1 cellular context compared by ENCODE assay signal in the genomic region with DNA sequence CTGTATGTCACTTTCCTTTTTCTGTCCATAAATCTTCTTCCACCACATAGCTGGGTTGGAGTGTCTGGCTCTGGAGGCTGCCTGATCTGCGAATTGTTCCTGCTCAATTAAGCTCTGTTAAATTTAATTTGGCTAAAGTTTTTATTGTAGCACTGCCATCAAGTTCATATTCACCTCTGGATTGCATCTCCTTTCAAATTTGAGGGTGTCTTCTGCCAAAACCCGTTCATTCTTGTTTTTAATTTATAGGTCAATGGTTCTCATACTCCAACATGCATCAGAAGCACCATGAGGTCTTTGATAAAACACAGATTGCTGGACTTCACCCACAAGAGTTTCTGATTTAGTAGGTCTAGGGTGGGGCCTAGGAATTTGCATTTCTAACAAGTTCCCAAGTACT.
TF ChIP-seq lines count a peak whose summit lies in the region.

No MANE protein-coding gene starts in this region.

TF ChIP-seq in IMR-90, 13 proteins besides CTCF, POLR2A, EP300 and RAD21 (continued from another document):
- TF ChIP-seq, protein P1, sequence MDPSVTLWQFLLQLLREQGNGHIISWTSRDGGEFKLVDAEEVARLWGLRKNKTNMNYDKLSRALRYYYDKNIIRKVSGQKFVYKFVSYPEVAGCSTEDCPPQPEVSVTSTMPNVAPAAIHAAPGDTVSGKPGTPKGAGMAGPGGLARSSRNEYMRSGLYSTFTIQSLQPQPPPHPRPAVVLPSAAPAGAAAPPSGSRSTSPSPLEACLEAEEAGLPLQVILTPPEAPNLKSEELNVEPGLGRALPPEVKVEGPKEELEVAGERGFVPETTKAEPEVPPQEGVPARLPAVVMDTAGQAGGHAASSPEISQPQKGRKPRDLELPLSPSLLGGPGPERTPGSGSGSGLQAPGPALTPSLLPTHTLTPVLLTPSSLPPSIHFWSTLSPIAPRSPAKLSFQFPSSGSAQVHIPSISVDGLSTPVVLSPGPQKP (IDR thresholded peaks at IDR 0.05; ENCODE audit: borderline replicate concordance, low read depth, low read length), result no peak
- no peak for TF ChIP-seq BHLHE40 (IDR thresholded peaks at IDR 0.05; ENCODE audit: low read depth, low read length)
- no peak for TF ChIP-seq CHD1 (IDR thresholded peaks at IDR 0.05; ENCODE audit: low read depth, low read length)
- no peak for TF ChIP-seq NFE2L2 (IDR thresholded peaks at IDR 0.05; ENCODE audit: low read depth, low read length)
